8 cellular contexts compared by ENCODE assay signal in genomic region chr7:37916673-37917660, GRCh38. TPM values are rescaled to one million over a fixed set of nuclear protein-coding genes. Genes with fewer than 3 reads are reported as not detected.
A peak's percentile ranks its signal among the peaks of the same experiment; 100 is the strongest.
DNase-seq lines count a peak whose midpoint lies in the region; ATAC-seq and TF ChIP-seq lines count a peak whose summit lies in the region.

Gene SFRP4 (minus strand): TSS chr7:37916817. CDS start chr7:37916537, 280 bp downstream.

- ATAC-seq in HG02588 (IDR thresholded peaks at IDR 0.05; ENCODE audit: unreplicated experiment) = peak; percentile 30

- peak within 1 kb of the TSS; percentile 67 for H3K27ac ChIP-seq in left ventricle myocardium inferior (replicated peaks)

- peaks cover 62% of the 10 kb centered on the region for H3K27me3 ChIP-seq in left ventricle myocardium inferior (ENCODE audit: low read depth)

- no peaks in the 10 kb centered on the region for H3K36me3 ChIP-seq in left ventricle myocardium inferior

- no peaks in the 10 kb centered on the region for H3K9me3 ChIP-seq in left ventricle myocardium inferior (replicated peaks)

- intact Hi-C loops in left ventricle myocardium inferior (cut with micrococcal nuclease) = no loop called here

- H3K4me1 ChIP-seq in left ventricle myocardium inferior = peaks cover 41% of the 10 kb centered on the region

- peak; percentile 74 for TF ChIP-seq CTCF in left ventricle myocardium inferior (IDR thresholded peaks at IDR 0.05; ENCODE audit: borderline replicate concordance)

- peak; percentile 11 to 42 (median 29) for DNase-seq in NCI-H1417 (lab: John Stamatoyannopoulos, UW)
- DNase-seq in NCI-H1417 treated with DMSO at 0.1 percent for 48 hours (lab: John Stamatoyannopoulos, UW) = no peak
- DNase-seq in NCI-H446 (lab: John Stamatoyannopoulos, UW) = peak; percentile 78
- DNase-seq in amygdala (lab: John Stamatoyannopoulos, UW) = peak in 42 of 56 donors; percentile 4 to 73 (median 36)
- peak; percentile 57 for DNase-seq in left ventricle myocardium inferior
- peak; percentile 82 for DNase-seq in pons (ENCODE audit: low spot score)
- no peak for DNase-seq in NCI-H2227 (lab: John Stamatoyannopoulos, UW; ENCODE audit: unreplicated experiment)

- peak within 1 kb of the TSS; percentile 67 for H3K4me3 ChIP-seq in left ventricle myocardium inferior

RNA-seq across cellular contexts. Expression of gene SFRP4, which starts in this region (rescaled TPM):
- 2.1 TPM for total RNA-seq in left ventricle myocardium inferior

Comparison
In these comparisons a context has a peak if more than half of its experiments do, and no peak if none do; other contexts are left out.
1. DNase-seq: peak in NCI-H1417 (3 of 3), NCI-H446 (2 of 2), amygdala (42 of 56), left ventricle myocardium inferior (single experiment) and pons (single experiment); none in NCI-H1417 treated with DMSO at 0.1 percent for 48 hours (single experiment) and NCI-H2227 (single experiment).